ENCODE assay signal across 19 cellular contexts in genomic region chrX:19257001-19257400, GRCh38.
DNase-seq lines count a peak whose midpoint lies in the region; ATAC-seq, FAIRE-seq and TF ChIP-seq lines count a peak whose summit lies in the region.
"Had no signal": no experiment of that assay in that cellular context is flagged by ENCODE, and none has a peak within 500 bp of the region (broad histone marks: within the 10 kb centered on the region; RNA-seq: fewer than 3 reads in every experiment).

No MANE protein-coding gene starts in this region.

- TF ChIP-seq CTCF in PC-3 (conservative IDR thresholded peaks at IDR 0.05; ENCODE audit: low read depth, low read length) (no peak), osteoblast (IDR thresholded peaks at IDR 0.05; ENCODE audit: extremely low read depth, low read depth, low read length) (no peak), HepG2 (CRISPR knock-in tag; IDR thresholded peaks at IDR 0.05) (no peak), esophagus muscularis mucosa (IDR thresholded peaks at IDR 0.05) (no peak)

- H3K9ac ChIP-seq in PC-3 (ENCODE audit: low read length): no peak overlapping the region
- no peak overlapping the region for H3K9ac ChIP-seq in HepG2 (ENCODE audit: insufficient read depth, low read depth, low read length)
- H3K9ac ChIP-seq: BLaER1, GM23248 had no signal

- H4K20me1 ChIP-seq in PC-3 (ENCODE audit: low read length): no peaks in the 10 kb centered on the region
- no peaks in the 10 kb centered on the region for H4K20me1 ChIP-seq in osteoblast (ENCODE audit: insufficient read depth, low read length)
- H4K20me1 ChIP-seq in HepG2 (ENCODE audit: insufficient read depth, low read length): no peaks in the 10 kb centered on the region
- H4K20me1 ChIP-seq: BLaER1 had no signal

- in situ Hi-C loops in HepG2 (cut with HindIII; ENCODE audit: extremely low pct_ligation_motif_present, low pct_unique_long_range_greater_than_20kb): no loop called here

- intact Hi-C loops in PC-3 (cut with micrococcal nuclease) (no loop called here), HepG2 (cut with micrococcal nuclease; ENCODE audit: unreplicated experiment) (no loop called here), esophagus muscularis mucosa (cut with DNase I) (no loop called here)

- ATAC-seq in PC-3 (no peak), GM21619 (IDR thresholded peaks at IDR 0.05; ENCODE audit: unreplicated experiment) (no peak), HG02623 (IDR thresholded peaks at IDR 0.05; ENCODE audit: unreplicated experiment) (no peak), HepG2 (no peak)
- ATAC-seq: A549, K562 had no signal

- WGBS in HepG2 (ENCODE audit: low lambda C conversion rate): 38% methylated on average over 8 of the region's 8 CpGs
- WGBS in esophagus muscularis mucosa: 78% methylated on average over 8 of the region's 8 CpGs

- CTCF ChIA-PET in PC-3 (lab: Charles Lee) (no interaction called here), HepG2 (lab: Yijun Ruan, JAX; ENCODE audit: low intra/inter-chr PET ratio, low total read pairs) (no interaction called here)

- no peak overlapping the region for H2AFZ ChIP-seq in PC-3 (ENCODE audit: low read length)
- H2AFZ ChIP-seq in osteoblast (ENCODE audit: low read length): no peak overlapping the region
- no peak overlapping the region for H2AFZ ChIP-seq in HepG2 (ENCODE audit: low read length)
- H2AFZ ChIP-seq: GM23248 had no signal

- TF ChIP-seq POLR2A in HepG2 (IDR thresholded peaks at IDR 0.05; ENCODE audit: insufficient read depth in 1 of 2, low read depth in 2 of 2, low read length in 2 of 2) (no peak), esophagus muscularis mucosa (IDR thresholded peaks at IDR 0.05; ENCODE audit: low read depth) (no peak)

- H3K36me3 ChIP-seq in PC-3 (ENCODE audit: low read depth, low read length) (no peaks in the 10 kb centered on the region), osteoblast (ENCODE audit: insufficient read depth, low read length) (no peaks in the 10 kb centered on the region), HepG2 (replicated peaks in 1 of 2; ENCODE audit: control insufficient read depth in 1 of 2, insufficient read depth in 2 of 2, low read length in 2 of 2) (no peaks in the 10 kb centered on the region), esophagus muscularis mucosa (no peaks in the 10 kb centered on the region)
- H3K36me3 ChIP-seq: BLaER1, HAP-1 had no signal

- no peak for TF ChIP-seq EP300 in HepG2 (IDR thresholded peaks at IDR 0.05; ENCODE audit: low read depth in 2 of 2, low read length in 2 of 2)
- no peak for TF ChIP-seq EP300 in HepG2 (CRISPR knock-in tag; IDR thresholded peaks at IDR 0.05; ENCODE audit: borderline replicate concordance)
- no peak for TF ChIP-seq EP300 in esophagus muscularis mucosa (IDR thresholded peaks at IDR 0.05)

- POLR2A ChIA-PET in PC-3 (lab: Charles Lee; ENCODE audit: unreplicated experiment): no interaction called here
- POLR2A ChIA-PET in HepG2 (lab: Yijun Ruan, JAX): no interaction called here

- no peak for FAIRE-seq in HepG2 (lab: Jason Lieb, UNC)
- FAIRE-seq: G401.6, GM12891, GM19239, K562 had no signal

- peaks cover 8% of the 10 kb centered on the region; the same call in 1 of the 2 replicates for H3K4me1 ChIP-seq in PC-3 (ENCODE audit: insufficient read depth, low read length)
- peaks cover 3% of the 10 kb centered on the region for H3K4me1 ChIP-seq in osteoblast (ENCODE audit: insufficient read depth, low read length)
- no peaks in the 10 kb centered on the region for H3K4me1 ChIP-seq in HepG2 (ENCODE audit: insufficient read depth, low read length)
- H3K4me1 ChIP-seq in esophagus muscularis mucosa: no peaks in the 10 kb centered on the region
- H3K4me1 ChIP-seq: A549, BLaER1, HAP-1 had no signal

- H3K27ac ChIP-seq in PC-3 (ENCODE audit: low read length) (no peak overlapping the region), osteoblast (ENCODE audit: low read depth, low read length) (no peak overlapping the region), HepG2 (ENCODE audit: extremely low read length, insufficient read depth, low read length) (no peak overlapping the region), esophagus muscularis mucosa (replicated peaks in 1 of 4) (no peak overlapping the region)
- H3K27ac ChIP-seq: A549, BLaER1, GM23248 had no signal

- H3K27me3 ChIP-seq in PC-3 (ENCODE audit: low read length): no peaks in the 10 kb centered on the region
- no peaks in the 10 kb centered on the region for H3K27me3 ChIP-seq in osteoblast (ENCODE audit: insufficient read depth, low read length)
- H3K27me3 ChIP-seq in HepG2 (ENCODE audit: control insufficient read depth in 1 of 2, insufficient read depth in 2 of 2, low read length in 2 of 2): no peaks in the 10 kb centered on the region; a peak in 1 of 5 replicates
- H3K27me3 ChIP-seq in esophagus muscularis mucosa: no peaks in the 10 kb centered on the region

- no peaks in the 10 kb centered on the region for H3K79me2 ChIP-seq in PC-3 (ENCODE audit: low read length)
- no peaks in the 10 kb centered on the region for H3K79me2 ChIP-seq in osteoblast (ENCODE audit: insufficient read depth, low read length)
- no peaks in the 10 kb centered on the region for H3K79me2 ChIP-seq in HepG2 (ENCODE audit: insufficient read depth, low read length)

- no peak for TF ChIP-seq RAD21 in HepG2 (CRISPR knock-in tag; IDR thresholded peaks at IDR 0.05)

- peak; percentile 23 for DNase-seq in COLO829 (ENCODE audit: low spot score)
- peak; percentile 17 for DNase-seq in PC-3
- DNase-seq in osteoblast (ENCODE audit: insufficient read length, low spot score, missing footprints): peak; percentile 71
- DNase-seq in HepG2 (ENCODE audit: low spot score): no peak
- DNase-seq in esophagus muscularis mucosa (ENCODE audit: extremely low spot score): no peak
- DNase-seq: Calu3; CD4-positive, alpha-beta memory T cell; DND-41; GM23248; IMR-90 had no signal

- H3K9me2 ChIP-seq in PC-3 (replicated peaks; ENCODE audit: low read length): no peaks in the 10 kb centered on the region

- no peak overlapping the region for H3K4me3 ChIP-seq in PC-3 (ENCODE audit: low read length)
- H3K4me3 ChIP-seq in osteoblast (ENCODE audit: insufficient read depth, low read length): no peak overlapping the region
- no peak overlapping the region for H3K4me3 ChIP-seq in HepG2 (replicated peaks in 1 of 3; ENCODE audit: insufficient read depth in 1 of 3, low read depth in 2 of 3, low read length in 3 of 3)
- H3K4me3 ChIP-seq in esophagus muscularis mucosa: no peak overlapping the region
- H3K4me3 ChIP-seq: A549, BLaER1, GM23248, HAP-1, K562 had no signal

- BruUV-seq in PC-3 (replicated peaks; lab: Mats Ljungman, UMichigan): no TSS peak
- no TSS peak for BruUV-seq in HepG2 (replicated peaks; lab: Mats Ljungman, UMichigan)

- H3K4me2 ChIP-seq in PC-3 (ENCODE audit: low read length) (no peak overlapping the region), osteoblast (ENCODE audit: insufficient read depth, low read length) (no peak overlapping the region), HepG2 (ENCODE audit: low read depth, low read length) (no peak overlapping the region)
- H3K4me2 ChIP-seq: A549, BLaER1 had no signal

- H3K9me3 ChIP-seq in PC-3 (ENCODE audit: low read length) (no peaks in the 10 kb centered on the region), osteoblast (ENCODE audit: low read depth, low read length) (no peaks in the 10 kb centered on the region), HepG2 (ENCODE audit: low read length) (no peaks in the 10 kb centered on the region), esophagus muscularis mucosa (no peaks in the 10 kb centered on the region)
- H3K9me3 ChIP-seq: A549, BLaER1, HAP-1 had no signal

- no peaks in the 10 kb centered on the region for H3F3A ChIP-seq in PC-3 (ENCODE audit: low read length, unreplicated experiment)

TF ChIP-seq in HepG2, 621 proteins besides CTCF, POLR2A, EP300 and RAD21:
- TF ChIP-seq ZNF460 (CRISPR knock-in tag; IDR thresholded peaks at IDR 0.05; ENCODE audit: borderline replicate concordance) (no peak), ZFP82 (CRISPR knock-in tag; IDR thresholded peaks at IDR 0.05; ENCODE audit: borderline replicate concordance) (no peak), NFE2L2 (IDR thresholded peaks at IDR 0.05; ENCODE audit: low read length) (no peak), ZBTB7A (CRISPR knock-in tag; IDR thresholded peaks at IDR 0.05) (no peak), ZNF546 (CRISPR knock-in tag; conservative IDR thresholded peaks at IDR 0.05) (no peak), SRSF4 (IDR thresholded peaks at IDR 0.05; ENCODE audit: low read depth, low read length, poor library complexity, severe bottlenecking) (no peak), DR1 (CRISPR knock-in tag; IDR thresholded peaks at IDR 0.05) (no peak), TCF7L2 (IDR thresholded peaks at IDR 0.05; ENCODE audit: low read depth, low read length) (no peak), RNF219 (CRISPR knock-in tag; IDR thresholded peaks at IDR 0.05) (no peak), KLF13 (CRISPR knock-in tag; IDR thresholded peaks at IDR 0.05) (no peak), DNMT3B (CRISPR knock-in tag; conservative IDR thresholded peaks at IDR 0.05) (no peak)

Comparison
In these comparisons a context has a peak if more than half of its experiments do, and no peak if none do; other contexts are left out.
1. DNase-seq: peak in COLO829 (single experiment), PC-3 (single experiment) and osteoblast (single experiment); none in HepG2 (single experiment) and esophagus muscularis mucosa (single experiment).